Comparison of ENCODE assay signal across 10 cellular contexts in genomic region chr11:123434262-123434661, GRCh38. TPM values are rescaled to one million over a fixed set of nuclear protein-coding genes. Genes with fewer than 3 reads are reported as not detected.
A peak's percentile ranks its signal among the peaks of the same experiment; 100 is the strongest.
DNase-seq lines count a peak whose midpoint lies in the region; ATAC-seq and TF ChIP-seq lines count a peak whose summit lies in the region.
"Had no signal": no experiment of that assay in that cellular context is flagged by ENCODE, and none has a peak within 500 bp of the region (broad histone marks: within the 10 kb centered on the region; RNA-seq: fewer than 3 reads in every experiment).

No MANE protein-coding gene starts in this region.

- no peak for TF ChIP-seq POLR2A in vagina (IDR thresholded peaks at IDR 0.05)

- no peak for ATAC-seq in HG02610 (IDR thresholded peaks at IDR 0.05; ENCODE audit: unreplicated experiment)
- ATAC-seq: stimulated activated naive CD8-positive, alpha-beta T cell treated with anti-CD3 and anti-CD28 coated beads, Interleukin-15, amount 100 ng/mL, for 72 hours had no signal

- intact Hi-C loops in PC-9 (cut with micrococcal nuclease; ENCODE audit: unreplicated experiment) (no loop called here), vagina (cut with DNase I) (no loop called here)

- DNase-seq in AG09319 (ENCODE audit: extremely low read depth, low read depth) (no peak), GM06990 (ENCODE audit: extremely low read depth, insufficient read length) (no peak), PC-9 (no peak), epithelial cell of esophagus (ENCODE audit: low read depth) (peak; percentile 15), vagina (ENCODE audit: extremely low spot score in 2 of 2) (no peak), SW480 (ENCODE audit: low spot score) (no peak)
- DNase-seq in stimulated activated naive CD4-positive, alpha-beta T cell treated with Interleukin-2 at 50 U/mL for 16 hours (lab: John Stamatoyannopoulos, UW), result no peak
- DNase-seq: activated B cell treated with CpG ODN at 0.5 μM for 24 hours had no signal

- H3K27ac ChIP-seq in PC-9 (peak overlapping the region; percentile 39), vagina (no peak overlapping the region)

- no TSS peak for BruUV-seq in PC-9 (replicated peaks; lab: Mats Ljungman, UMichigan)

- peak overlapping the region; percentile 30; the same call in 1 of the 2 replicates for H3K4me2 ChIP-seq in PC-9

- no peaks in the 10 kb centered on the region for H4K20me1 ChIP-seq in PC-9 (ENCODE audit: insufficient read depth)

- H3K4me1 ChIP-seq in PC-9 (replicated peaks; ENCODE audit: insufficient read depth), result peaks cover 56% of the 10 kb centered on the region
- peaks cover 21% of the 10 kb centered on the region for H3K4me1 ChIP-seq in vagina

- CTCF ChIA-PET in PC-9 (lab: Charles Lee), result no interaction called here

- no peaks in the 10 kb centered on the region for H3K36me3 ChIP-seq in GM06990 (ENCODE audit: control insufficient read depth, insufficient read depth, low read length)
- no peaks in the 10 kb centered on the region for H3K36me3 ChIP-seq in PC-9 (ENCODE audit: low read depth)
- no peaks in the 10 kb centered on the region for H3K36me3 ChIP-seq in vagina

- H3K4me3 ChIP-seq in GM06990 (replicated peaks; ENCODE audit: low read depth, low read length), result no peak overlapping the region
- no peak overlapping the region for H3K4me3 ChIP-seq in PC-9
- no peak overlapping the region for H3K4me3 ChIP-seq in epithelial cell of esophagus (ENCODE audit: low read length)
- no peak overlapping the region for H3K4me3 ChIP-seq in vagina

- H3K27me3 ChIP-seq in GM06990 (replicated peaks; ENCODE audit: control insufficient read depth, insufficient read depth, low read length) (no peaks in the 10 kb centered on the region), PC-9 (ENCODE audit: insufficient read depth, low read depth) (no peaks in the 10 kb centered on the region), vagina (no peaks in the 10 kb centered on the region)

- H3K9me3 ChIP-seq in PC-9 (ENCODE audit: insufficient read depth, low read depth), result no peaks in the 10 kb centered on the region; the same call in 1 of the 2 replicates
- no peaks in the 10 kb centered on the region for H3K9me3 ChIP-seq in vagina

- peaks cover 29% of the 10 kb centered on the region; the same call in 1 of the 2 replicates for H3K79me2 ChIP-seq in PC-9 (ENCODE audit: low read depth)

- H3K9me2 ChIP-seq in PC-9 (ENCODE audit: insufficient read depth), result no peaks in the 10 kb centered on the region

- no peak overlapping the region for H2AFZ ChIP-seq in PC-9

- TF ChIP-seq CTCF in AG09319 (IDR thresholded peaks at IDR 0.05; ENCODE audit: low read depth, low read length), result 0 out of 2 replicates have a peak, but pooled peaks have one; percentile 4
- peak; percentile 48 for TF ChIP-seq CTCF in GM06990 (IDR thresholded peaks at IDR 0.05; ENCODE audit: insufficient read depth, low read length, poor library complexity, severe bottlenecking)
- TF ChIP-seq CTCF in PC-9 (conservative IDR thresholded peaks at IDR 0.05), result no peak
- TF ChIP-seq CTCF in epithelial cell of esophagus (IDR thresholded peaks at IDR 0.05; ENCODE audit: insufficient read depth, low read depth, low read length, missing control alignments), result peak; percentile 24
- no peak for TF ChIP-seq CTCF in vagina (IDR thresholded peaks at IDR 0.05)

- POLR2A ChIA-PET in PC-9 (lab: Charles Lee; ENCODE audit: unreplicated experiment), result interaction anchor here (0.6 kb wide), 1 partner anchor 386 kb away, joined by 3 read pairs; no protein-coding TSS in a partner anchor

- peaks cover 43% of the 10 kb centered on the region for H3F3A ChIP-seq in PC-9 (ENCODE audit: insufficient read depth, low read depth)

RNA-seq across cellular contexts. Expression of gene GRAMD1B, which starts 4.2 kb away (rescaled TPM):
- total RNA-seq in PC-9 (2021), result 3.2 and 5.8 TPM in 2 replicates
- total RNA-seq in vagina, result 4.9 TPM

Comparison
In these comparisons a context has a peak if more than half of its experiments do, and no peak if none do; other contexts are left out.
1. CTCF ChIP-seq: peak in AG09319 (single experiment), GM06990 (single experiment) and epithelial cell of esophagus (single experiment); none in PC-9 (single experiment) and vagina (0 of 3).